24 cellular contexts compared by ENCODE assay signal in genomic region chr17:18959845-18960240, GRCh38. TPM values are rescaled to one million over a fixed set of nuclear protein-coding genes. Genes with fewer than 3 reads are reported as not detected.
A peak's percentile ranks its signal among the peaks of the same experiment; 100 is the strongest.
DNase-seq lines count a peak whose midpoint lies in the region; TF ChIP-seq lines count a peak whose summit lies in the region.
"Had no signal": no experiment of that assay in that cellular context is flagged by ENCODE, and none has a peak within 500 bp of the region (broad histone marks: within the 10 kb centered on the region; RNA-seq: fewer than 3 reads in every experiment).

No MANE protein-coding gene starts in this region.

- H2BK15ac ChIP-seq in neuronal stem cell (ENCODE audit: low read length) = peak overlapping the region; percentile 90

- H3K4me2 ChIP-seq in neuronal stem cell (ENCODE audit: insufficient read depth, low read length, poor library complexity, severe bottlenecking) = no peak overlapping the region

- no peak overlapping the region for H3K23ac ChIP-seq in neuronal stem cell (ENCODE audit: low read depth, low read length, poor library complexity)

- H2AFZ ChIP-seq in neuronal stem cell (ENCODE audit: low read length) = no peak overlapping the region

- no peaks in the 10 kb centered on the region for H3K27me3 ChIP-seq in endodermal cell (ENCODE audit: control insufficient read depth, insufficient read depth, low read length, poor library complexity, severe bottlenecking)
- H3K27me3 ChIP-seq in neuronal stem cell (ENCODE audit: control insufficient read depth in 3 of 3, insufficient read depth in 3 of 3, low read depth in 1 of 3, low read length in 3 of 3) = no peaks in the 10 kb centered on the region

- WGBS in endodermal cell (ENCODE audit: insufficient coverage in 1 of 2, insufficient read length in 1 of 2), 2 experiments = 97 to 98% methylated on average over 5 of the region's 5 CpGs
- no CpG with 5 or more reads among the region's 5 CpGs for WGBS in neuronal stem cell (ENCODE audit: extremely low coverage in 2 of 2, insufficient read length in 2 of 2, insufficient replicate concordance in 1 of 2), 2 donors

- peak overlapping the region; percentile 65 for H2BK120ac ChIP-seq in neuronal stem cell (ENCODE audit: low read depth, low read length)

- no peak overlapping the region for H3K27ac ChIP-seq in endodermal cell (ENCODE audit: low read depth, low read length)
- H3K27ac ChIP-seq in neuronal stem cell (replicated peaks; ENCODE audit: low read length) = no peak overlapping the region

- intact Hi-C loops in activated CD4-positive, alpha-beta T cell treated with anti-CD3 and anti-CD28 coated beads, Interleukin-2, amount 10 ng/mL, durations not matched to agents 24 days and 14 days (cut with micrococcal nuclease) = no loop called here
- intact Hi-C loops in CD14-positive monocyte (cut with micrococcal nuclease) = loop anchor here in 1 of 2 donors (10.0 kb wide), 1 partner anchor 45 kb away; the partner anchor contains the start of gene FAM83G

- DNase-seq in activated CD4-positive, alpha-beta T cell treated with anti-CD3 and anti-CD28 coated beads, Interleukin-2, amount 10 ng/mL, durations not matched to agents 24 days and 14 days = no peak
- DNase-seq in activated CD4-positive, alpha-beta T cell treated with anti-CD3 and anti-CD28 coated beads for 4 hours = no peak
- DNase-seq in CD14-positive monocyte (ENCODE audit: low spot score) (peak; percentile 10), endodermal cell (peak; percentile 40), neuronal stem cell (ENCODE audit: low spot score) (no peak), OCI-M2 (lab: John Stamatoyannopoulos, UW; ENCODE audit: unreplicated experiment) (no peak), activated T-cell treated with anti-CD3 and anti-CD28 coated beads for 4 hours (no peak), hypothalamus (lab: John Stamatoyannopoulos, UW) (no peak)
- DNase-seq: AML-193; C1 segment of cervical spinal cord; Calu3; DMS153; GOT3; NCI-H1105; NCI-H2029 treated with DMSO at 0.1 percent for 48 hours; NCI-H226; NCI-H510A treated with DMSO at 0.1 percent for 48 hours; NCI-H774; NK-92 treated with Interleukin-12 subunit alpha and Interleukin-12 subunit beta, amount 100 ng/mL, for 24 hours; SHP77 had no signal

- H3K9me3 Mint-ChIP-seq in activated CD4-positive, alpha-beta T cell treated with anti-CD3 and anti-CD28 coated beads, Interleukin-2, amount 10 ng/mL, durations not matched to agents 24 days and 14 days = no peaks in the 10 kb centered on the region
- H3K9me3 Mint-ChIP-seq in CD14-positive monocyte (no peaks in the 10 kb centered on the region), endodermal cell (no peaks in the 10 kb centered on the region)
- H3K9me3 Mint-ChIP-seq: CD8-positive, alpha-beta memory T cell; IgD-negative memory B cell had no signal

- peak overlapping the region; percentile 98 for H2AK5ac ChIP-seq in neuronal stem cell (ENCODE audit: low read depth, low read length)

- H3K4me3 ChIP-seq in endodermal cell (ENCODE audit: low read length) = no peak overlapping the region
- no peak overlapping the region for H3K4me3 ChIP-seq in neuronal stem cell (ENCODE audit: low read length in 2 of 2)

- H3K18ac ChIP-seq in neuronal stem cell (ENCODE audit: low read length) = peak overlapping the region; percentile 58

- no peaks in the 10 kb centered on the region for H3K79me1 ChIP-seq in neuronal stem cell (ENCODE audit: low read depth, low read length)

- no peak overlapping the region for H3K4ac ChIP-seq in neuronal stem cell (ENCODE audit: low read length)

- H3K9me3 ChIP-seq in endodermal cell (ENCODE audit: control insufficient read depth, low read length) (no peaks in the 10 kb centered on the region), neuronal stem cell (replicated peaks in 1 of 2; ENCODE audit: control insufficient read depth in 2 of 2, insufficient read depth in 1 of 2, low read depth in 1 of 2, low read length in 2 of 2) (no peaks in the 10 kb centered on the region)

- peak overlapping the region; percentile 97 for H4K8ac ChIP-seq in neuronal stem cell (ENCODE audit: low read depth, low read length)

- H3K36me3 Mint-ChIP-seq in activated CD4-positive, alpha-beta T cell treated with anti-CD3 and anti-CD28 coated beads, Interleukin-2, amount 10 ng/mL, durations not matched to agents 24 days and 14 days (ENCODE audit: low read depth) = no peaks in the 10 kb centered on the region
- H3K36me3 Mint-ChIP-seq in CD14-positive monocyte (no peaks in the 10 kb centered on the region), endodermal cell (ENCODE audit: low read depth) (no peaks in the 10 kb centered on the region)
- H3K36me3 Mint-ChIP-seq: CD8-positive, alpha-beta memory T cell; IgD-negative memory B cell had no signal

- H3K36me3 ChIP-seq in endodermal cell (ENCODE audit: control insufficient read depth, insufficient read depth, low read length) (no peaks in the 10 kb centered on the region), neuronal stem cell (replicated peaks in 1 of 2; ENCODE audit: control insufficient read depth in 2 of 2, insufficient read depth in 2 of 2, low read length in 2 of 2) (no peaks in the 10 kb centered on the region)

- no peaks in the 10 kb centered on the region for H3K27me3 Mint-ChIP-seq in activated CD4-positive, alpha-beta T cell treated with anti-CD3 and anti-CD28 coated beads, Interleukin-2, amount 10 ng/mL, durations not matched to agents 24 days and 14 days
- H3K27me3 Mint-ChIP-seq in CD14-positive monocyte (ENCODE audit: low read depth in 3 of 3) (peaks cover 2 to 5% (median 4%) of the 10 kb centered on the region in 3 donors), endodermal cell (ENCODE audit: insufficient read depth) (no peaks in the 10 kb centered on the region)
- H3K27me3 Mint-ChIP-seq: IgD-negative memory B cell had no signal

- H3K14ac ChIP-seq in neuronal stem cell (ENCODE audit: low read length) = no peak overlapping the region

- H3K9ac ChIP-seq in endodermal cell (ENCODE audit: extremely low read depth, low read length, poor library complexity, severe bottlenecking) (no peak overlapping the region), neuronal stem cell (ENCODE audit: low read depth, low read length, poor library complexity) (no peak overlapping the region)

- H2BK5ac ChIP-seq in neuronal stem cell (ENCODE audit: low read length) = peak overlapping the region; percentile 62

- no peak overlapping the region for H3K4me3 Mint-ChIP-seq in activated CD4-positive, alpha-beta T cell treated with anti-CD3 and anti-CD28 coated beads, Interleukin-2, amount 10 ng/mL, durations not matched to agents 24 days and 14 days
- H3K4me3 Mint-ChIP-seq in CD14-positive monocyte = no peak overlapping the region
- H3K4me3 Mint-ChIP-seq in endodermal cell = no peak overlapping the region
- H3K4me3 Mint-ChIP-seq: CD8-positive, alpha-beta memory T cell; IgD-negative memory B cell had no signal

- peak overlapping the region; percentile 1 for H2BK12ac ChIP-seq in neuronal stem cell (ENCODE audit: low read length)

- TF ChIP-seq CTCF in CD14-positive monocyte (IDR thresholded peaks at IDR 0.05) (no peak), endodermal cell (conservative IDR thresholded peaks at IDR 0.05) (no peak)

- peak overlapping the region; percentile 59 for H4K91ac ChIP-seq in neuronal stem cell (ENCODE audit: low read depth, low read length, poor library complexity)

- H3K4me1 ChIP-seq in endodermal cell (ENCODE audit: control insufficient read depth, insufficient read depth, low read length) (no peaks in the 10 kb centered on the region), neuronal stem cell (ENCODE audit: control insufficient read depth in 2 of 2, insufficient read depth in 1 of 2, low read depth in 1 of 2, low read length in 2 of 2) (peaks cover 19% of the 10 kb centered on the region in 2 donors)

- peak overlapping the region; percentile 20 for H3K27ac Mint-ChIP-seq in activated CD4-positive, alpha-beta T cell treated with anti-CD3 and anti-CD28 coated beads, Interleukin-2, amount 10 ng/mL, durations not matched to agents 24 days and 14 days
- H3K27ac Mint-ChIP-seq in CD14-positive monocyte = no peak overlapping the region
- H3K27ac Mint-ChIP-seq in endodermal cell = no peak overlapping the region

- H3K4me1 Mint-ChIP-seq in activated CD4-positive, alpha-beta T cell treated with anti-CD3 and anti-CD28 coated beads, Interleukin-2, amount 10 ng/mL, durations not matched to agents 24 days and 14 days = peaks cover 24% of the 10 kb centered on the region
- H3K4me1 Mint-ChIP-seq in CD14-positive monocyte (peaks cover 4% of the 10 kb centered on the region), endodermal cell (peaks cover 7% of the 10 kb centered on the region)

RNA-seq across cellular contexts. Expression of gene SLC5A10, which starts 7.9 kb away (rescaled TPM):
- not detected in 2 replicates for total RNA-seq in activated CD4-positive, alpha-beta T cell treated with anti-CD3 and anti-CD28 coated beads, Interleukin-2, amount 10 ng/mL, durations not matched to agents 24 days and 14 days
- polyA plus RNA-seq in CD14-positive monocyte = under 1 TPM; 0.10 to 0.12 TPM
- total RNA-seq in endodermal cell = under 1 TPM; 0.11 to 0.29 TPM
- polyA plus RNA-seq in endodermal cell (2013, experiment 1 of 2) = not detected
- polyA plus RNA-seq in endodermal cell (2013, experiment 2 of 2) = not detected
- under 0.01 TPM for polyA plus RNA-seq in neuronal stem cell (2013, experiment 1 of 2)
- polyA plus RNA-seq in neuronal stem cell (2013, experiment 2 of 2) = not detected
- total RNA-seq: A172; Calu3; CD8-positive, alpha-beta memory T cell had no signal
- polyA plus RNA-seq: AG04450; CD8-positive, alpha-beta memory T cell had no signal

RNA-seq across cellular contexts. Expression of gene FAM83G, which starts 44.7 kb away (rescaled TPM):
- 15.7 and 17.8 TPM in 2 replicates for total RNA-seq in activated CD4-positive, alpha-beta T cell treated with anti-CD3 and anti-CD28 coated beads, Interleukin-2, amount 10 ng/mL, durations not matched to agents 24 days and 14 days
- under 1 TPM; 0.04 to 0.08 TPM for polyA plus RNA-seq in CD14-positive monocyte
- 10 to 100 TPM; 24.2 to 27.0 TPM for total RNA-seq in endodermal cell
- 6.2 TPM for polyA plus RNA-seq in endodermal cell (2013, experiment 1 of 2)
- polyA plus RNA-seq in endodermal cell (2013, experiment 2 of 2) = 6.5 TPM
- 9.5 TPM for polyA plus RNA-seq in neuronal stem cell (2013, experiment 1 of 2)
- polyA plus RNA-seq in neuronal stem cell (2013, experiment 2 of 2) = 9.7 TPM

Comparison
In these comparisons a context has a peak if more than half of its experiments do, and no peak if none do; other contexts are left out.
1. DNase-seq: peak in CD14-positive monocyte (single experiment) and endodermal cell (single experiment); none in activated CD4-positive, alpha-beta T cell treated with anti-CD3 and anti-CD28 coated beads, Interleukin-2, amount 10 ng/mL, durations not matched to agents 24 days and 14 days (single experiment), activated CD4-positive, alpha-beta T cell treated with anti-CD3 and anti-CD28 coated beads for 4 hours (0 of 2), neuronal stem cell (single experiment), OCI-M2 (single experiment), activated T-cell treated with anti-CD3 and anti-CD28 coated beads for 4 hours (single experiment) and hypothalamus (0 of 51).